In the genomic region with DNA sequence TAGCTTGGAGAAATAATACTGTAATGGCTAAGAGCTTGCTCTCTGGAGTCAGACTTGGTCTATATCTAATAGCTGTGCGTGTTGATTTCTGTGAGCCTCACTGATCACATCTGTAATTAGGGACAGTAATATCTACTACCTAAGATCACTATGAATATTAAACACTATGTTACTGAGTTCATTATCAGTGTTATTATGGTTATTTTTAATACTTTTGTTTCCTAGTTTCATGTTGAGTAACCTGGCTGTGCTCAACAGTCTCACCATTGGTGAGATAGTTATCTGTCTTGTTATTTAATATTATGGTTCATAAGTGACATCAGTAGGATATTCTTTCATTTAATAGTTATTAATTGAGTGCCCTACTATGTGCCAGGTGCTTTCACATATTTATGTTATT, we compare ENCODE assay signal across 21 cellular contexts. TPM values are rescaled to one million over a fixed set of nuclear protein-coding genes. Genes with fewer than 3 reads are reported as not detected.
DNase-seq lines count a peak whose midpoint lies in the region; ATAC-seq and TF ChIP-seq lines count a peak whose summit lies in the region.
"Had no signal": no experiment of that assay in that cellular context is flagged by ENCODE, and none has a peak within 500 bp of the region (broad histone marks: within the 10 kb centered on the region; RNA-seq: fewer than 3 reads in every experiment).

No MANE protein-coding gene starts in this region.

- no peak for TF ChIP-seq EP300 in upper lobe of left lung (IDR thresholded peaks at IDR 0.05)

- no peak overlapping the region for H3K4me3 ChIP-seq in upper lobe of left lung
- H3K4me3 ChIP-seq: HAP-1, right lobe of liver had no signal

- ATAC-seq in GM18517 (IDR thresholded peaks at IDR 0.05; ENCODE audit: unreplicated experiment) (peak; percentile 79), GM21381 (IDR thresholded peaks at IDR 0.05; ENCODE audit: unreplicated experiment) (peak; percentile 74), HG02973 (IDR thresholded peaks at IDR 0.05; ENCODE audit: unreplicated experiment) (peak; percentile 80), upper lobe of left lung (ENCODE audit: low FRiP score in 2 of 2) (no peak)
- ATAC-seq: activated T-cell treated with anti-CD3 and anti-CD28 coated beads, Interleukin-2, amount 50 U/mL, for 4 hours; HepG2; Panc1; right lobe of liver had no signal

- no peak for TF ChIP-seq CTCF in upper lobe of left lung (IDR thresholded peaks at IDR 0.05)

- H3K4me1 ChIP-seq in upper lobe of left lung = no peaks in the 10 kb centered on the region
- H3K4me1 ChIP-seq: Caco-2, HAP-1, right lobe of liver had no signal

- TF ChIP-seq POLR2A in upper lobe of left lung (IDR thresholded peaks at IDR 0.05) = no peak

- H3K27ac ChIP-seq in angular gyrus (ENCODE audit: low read depth, low read length) = peak overlapping the region; percentile 85
- no peak overlapping the region for H3K27ac ChIP-seq in upper lobe of left lung
- H3K27ac ChIP-seq: epithelial cell of prostate, right lobe of liver had no signal

- DNase-seq in activated T-cell treated with anti-CD3 and anti-CD28 coated beads for 4 hours (no peak), upper lobe of left lung (no peak), NCI-H748 (lab: John Stamatoyannopoulos, UW; ENCODE audit: unreplicated experiment) (no peak)
- no peak for DNase-seq in effector CD8-positive, alpha-beta T cell (lab: John Stamatoyannopoulos, UW)
- DNase-seq: activated CD4-positive, alpha-beta T cell treated with anti-CD3 and anti-CD28 coated beads, Interleukin-2, amount 50 U/mL, for 1 hour; activated T-cell treated with anti-CD3 and anti-CD28 coated beads, Interleukin-2, amount 50 U/mL, for 4 hours; Caco-2; mesendoderm; NCI-H2081 treated with DMSO at 0.1 percent for 48 hours; NCI-H69; nephron progenitor cell; right lobe of liver; stimulated activated CD8-positive, alpha-beta memory T cell treated with anti-CD3 and anti-CD28 coated beads, Interleukin-4, amount 100 ng/mL, for 48 hours had no signal

- H3K36me3 ChIP-seq in upper lobe of left lung = no peaks in the 10 kb centered on the region
- H3K36me3 ChIP-seq: right lobe of liver had no signal

- no peaks in the 10 kb centered on the region for H3K27me3 ChIP-seq in upper lobe of left lung
- H3K27me3 ChIP-seq: right lobe of liver had no signal

- whole genome bisulfite sequencing in upper lobe of left lung, 2 donors = 97 to 100% methylated on average over 1 of the region's 1 CpG

- no peaks in the 10 kb centered on the region for H3K9me3 ChIP-seq in upper lobe of left lung
- H3K9me3 ChIP-seq: Caco-2, HAP-1, right lobe of liver had no signal

RNA-seq across cellular contexts. Expression of a gene that starts 22.4 kb away (rescaled TPM):
- 1 to 10 TPM in 2 of 6 donors, under 1 TPM in 4; 0.44 to 2.4 (median 0.80) TPM for total RNA-seq in upper lobe of left lung

Comparison
In these comparisons a context has a peak if more than half of its experiments do, and no peak if none do; other contexts are left out.
1. ATAC-seq: peak in GM18517 (single experiment), GM21381 (single experiment) and HG02973 (single experiment); none in upper lobe of left lung (0 of 2).